8 cellular contexts compared by ENCODE assay signal in the genomic region with DNA sequence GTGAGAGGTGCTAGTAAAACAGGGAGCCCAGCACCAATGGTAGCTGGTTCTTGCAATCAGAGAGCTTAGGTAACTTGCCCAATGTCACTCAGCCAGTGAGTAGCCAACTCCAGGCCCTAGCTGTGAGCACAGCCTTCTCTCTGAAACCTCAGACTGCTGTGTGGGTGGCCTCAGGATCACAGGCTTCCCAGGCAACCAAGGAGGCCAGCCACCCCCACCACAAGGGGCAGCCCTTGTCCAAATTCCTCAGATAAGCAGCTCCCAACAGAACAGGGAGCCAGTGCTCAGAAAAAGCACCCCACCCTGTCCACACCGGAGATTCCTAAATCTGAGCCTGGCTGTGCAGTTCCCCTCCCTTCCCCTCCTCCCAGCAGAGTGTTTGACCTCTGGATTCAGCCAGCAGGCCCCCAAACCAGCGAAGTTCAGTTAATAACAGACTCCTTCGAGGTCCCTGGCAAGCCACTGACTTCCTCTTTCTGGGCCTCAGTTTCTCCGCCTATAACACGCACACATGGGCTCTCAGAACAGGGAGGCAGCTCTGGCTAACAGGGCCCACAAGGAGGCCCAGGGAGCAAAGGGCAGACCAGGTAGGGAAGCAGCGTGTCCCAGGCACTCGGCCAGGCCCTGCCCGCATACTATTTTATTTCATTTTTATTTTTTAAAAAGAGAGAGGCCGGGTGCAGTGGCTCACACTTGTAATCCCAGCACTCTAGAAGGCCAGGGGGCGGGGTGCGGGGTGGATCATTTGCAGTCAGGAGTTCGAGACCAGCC. TPM values are rescaled to one million over a fixed set of nuclear protein-coding genes. Genes with fewer than 3 reads are reported as not detected.
A peak's percentile ranks its signal among the peaks of the same experiment; 100 is the strongest.
DNase-seq lines count a peak whose midpoint lies in the region; ATAC-seq, FAIRE-seq and TF ChIP-seq lines count a peak whose summit lies in the region.

No MANE protein-coding gene starts in this region.

- ATAC-seq in activated B cell treated with CpG ODN at 0.5 μM for 24 hours (ENCODE audit: low read depth) (no peak), gastroesophageal sphincter (peak; percentile 26), HG03521 (IDR thresholded peaks at IDR 0.05; ENCODE audit: unreplicated experiment) (no peak)

- H3K27me3 ChIP-seq in gastroesophageal sphincter: no peaks in the 10 kb centered on the region

- intact Hi-C loops in activated B cell treated with CpG ODN at 0.5 μM for 24 hours (cut with micrococcal nuclease): no loop called here

- CTCF ChIA-PET in activated B cell treated with CpG ODN at 0.5 μM for 24 hours (lab: Charles Lee): interaction anchor here (1.2 to 5.5 kb wide), 3 partner anchors 8 to 56 kb away, joined by 4 to 33 read pairs (median 29); no protein-coding TSS in a partner anchor

- H3K27me3 Mint-ChIP-seq in activated B cell treated with CpG ODN at 0.5 μM for 24 hours: no peaks in the 10 kb centered on the region

- DNase-seq in A172 (ENCODE audit: low spot score): peak; percentile 82
- DNase-seq in activated B cell treated with CpG ODN at 0.5 μM for 24 hours: no peak
- peak; percentile 16 for DNase-seq in pons (ENCODE audit: low spot score)
- DNase-seq in NCI-H1105 (lab: John Stamatoyannopoulos, UW): no peak
- no peak for DNase-seq in GM12892 (ENCODE audit: insufficient read length)

- peak overlapping the region; percentile 16 to 92 (median 90) for H3K27ac ChIP-seq in gastroesophageal sphincter

- TF ChIP-seq POLR2A in gastroesophageal sphincter (IDR thresholded peaks at IDR 0.05) (no peak), GM12892 (IDR thresholded peaks at IDR 0.05; ENCODE audit: low read depth, low read length) (no peak)

- POLR2A ChIA-PET in activated B cell treated with CpG ODN at 0.5 μM for 24 hours (lab: Charles Lee): interaction anchor here (1.2 to 6.4 kb wide), 6 partner anchors 7 to 48 kb away, joined by 3 to 93 read pairs (median 7); no protein-coding TSS in a partner anchor

- no peaks in the 10 kb centered on the region for H3K36me3 ChIP-seq in gastroesophageal sphincter

- peaks cover 82% of the 10 kb centered on the region for H3K4me1 Mint-ChIP-seq in activated B cell treated with CpG ODN at 0.5 μM for 24 hours

- H3K4me3 ChIP-seq in GM12875 (ENCODE audit: low read depth, low read length): peak overlapping the region; percentile 43
- peak overlapping the region; percentile 53 to 72 for H3K4me3 ChIP-seq in gastroesophageal sphincter

- TF ChIP-seq EP300 in gastroesophageal sphincter (IDR thresholded peaks at IDR 0.05): no peak

- H3K4me1 ChIP-seq in gastroesophageal sphincter: peaks cover 12 to 89% (median 73%) of the 10 kb centered on the region in 3 donors

- TF ChIP-seq CTCF in GM12875 (IDR thresholded peaks at IDR 0.05; ENCODE audit: borderline replicate concordance, insufficient read depth, low read depth, low read length) (0 out of 2 replicates have a peak, but pooled peaks have one; percentile 13), activated B cell treated with CpG ODN at 0.5 μM for 24 hours (IDR thresholded peaks at IDR 0.05) (no peak), gastroesophageal sphincter (IDR thresholded peaks at IDR 0.05) (no peak)

- no peak for FAIRE-seq in GM12892 (lab: Jason Lieb, UNC)

- H3K4me3 Mint-ChIP-seq in activated B cell treated with CpG ODN at 0.5 μM for 24 hours: peak overlapping the region; percentile 94

- no peaks in the 10 kb centered on the region for H3K9me3 ChIP-seq in gastroesophageal sphincter

- peaks cover 16% of the 10 kb centered on the region for H3K36me3 Mint-ChIP-seq in activated B cell treated with CpG ODN at 0.5 μM for 24 hours (ENCODE audit: low read depth)

- H3K9me3 Mint-ChIP-seq in activated B cell treated with CpG ODN at 0.5 μM for 24 hours: no peaks in the 10 kb centered on the region

- peak overlapping the region; percentile 91 for H3K27ac Mint-ChIP-seq in activated B cell treated with CpG ODN at 0.5 μM for 24 hours

- 10 to 19% methylated on average over 4 to 7 of the region's 12 CpGs for WGBS in gastroesophageal sphincter (ENCODE audit: low coverage in 1 of 2), 2 donors

RNA-seq across cellular contexts. Expression of a gene that starts 2.7 kb away (rescaled TPM):
- total RNA-seq in A172 (2014; rRNA removed; shearing (Covaris generic)): 21.4 and 23.6 TPM in 2 replicates
- total RNA-seq in activated B cell treated with CpG ODN at 0.5 μM for 24 hours (65.8 and 88.1 TPM in 2 replicates), gastroesophageal sphincter (10 to 100 TPM in 3 of 4 donors, 1 to 10 TPM in 1; 7.0 to 22.0 (median 16.3) TPM)
- polyA plus RNA-seq in GM12892 (2012; ENCODE audit: missing spikeins): 26.4 TPM

RNA-seq across cellular contexts. Expression of a gene that starts 40.4 kb away (rescaled TPM):
- 49.7 and 50.5 TPM in 2 replicates for total RNA-seq in A172 (2014; rRNA removed; shearing (Covaris generic))
- total RNA-seq in activated B cell treated with CpG ODN at 0.5 μM for 24 hours (41.4 and 50.6 TPM in 2 replicates), gastroesophageal sphincter (10 to 100 TPM in 2 of 4 donors, 1 to 10 TPM in 2; 8.9 to 15.0 (median 11.2) TPM)
- 26.4 TPM for polyA plus RNA-seq in GM12892 (2012; ENCODE audit: missing spikeins)

RNA-seq across cellular contexts. Expression of a gene that starts 47.5 kb away (rescaled TPM):
- 1.6 and 3.4 TPM in 2 replicates for total RNA-seq in A172 (2014; rRNA removed; shearing (Covaris generic))
- total RNA-seq in activated B cell treated with CpG ODN at 0.5 μM for 24 hours (1.7 and 1.8 TPM in 2 replicates), gastroesophageal sphincter (1 to 10 TPM in 2 of 4 donors, under 1 TPM in 1, not detected in 1; 0.66 to 3.4 (median 3.1) TPM)
- 0.36 TPM for polyA plus RNA-seq in GM12892 (2012; ENCODE audit: missing spikeins)

Comparison
In these comparisons a context has a peak if more than half of its experiments do, and no peak if none do; other contexts are left out.
1. DNase-seq: peak in A172 (single experiment) and pons (single experiment); none in activated B cell treated with CpG ODN at 0.5 μM for 24 hours (single experiment), NCI-H1105 (single experiment) and GM12892 (single experiment).